ENCODE assay signal across 16 cellular contexts in genomic region chr7:90858546-90858945, GRCh38.
DNase-seq lines count a peak whose midpoint lies in the region; ATAC-seq and TF ChIP-seq lines count a peak whose summit lies in the region.
"Had no signal": no experiment of that assay in that cellular context is flagged by ENCODE, and none has a peak within 500 bp of the region (broad histone marks: within the 10 kb centered on the region; RNA-seq: fewer than 3 reads in every experiment).

No MANE protein-coding gene starts in this region.

- H3K4me1 ChIP-seq in SJCRH30 (no peaks in the 10 kb centered on the region), GM23338 (ENCODE audit: insufficient read depth) (no peaks in the 10 kb centered on the region)

- ATAC-seq in GM19324 (IDR thresholded peaks at IDR 0.05; ENCODE audit: low FRiP score, unreplicated experiment) (peak; percentile 64), HG02852 (IDR thresholded peaks at IDR 0.05; ENCODE audit: unreplicated experiment) (peak; percentile 59), HG03280 (IDR thresholded peaks at IDR 0.05; ENCODE audit: unreplicated experiment) (peak; percentile 57), GM23338 (no peak), omental fat pad (ENCODE audit: low FRiP score) (no peak)
- ATAC-seq: CD8-positive, alpha-beta T cell had no signal

- H3K36me3 ChIP-seq in SJCRH30 (peaks cover 4% of the 10 kb centered on the region; the same call in 1 of the 2 replicates), GM23338 (ENCODE audit: insufficient read depth) (no peaks in the 10 kb centered on the region)
- H3K36me3 ChIP-seq: MG63 had no signal

- no peak overlapping the region for H3K4me3 ChIP-seq in SJCRH30
- H3K4me3 ChIP-seq in GM23338 = no peak overlapping the region
- H3K4me3 ChIP-seq: MG63 had no signal

- no peak overlapping the region for H3K4me3 Mint-ChIP-seq in GM23338
- H3K4me3 Mint-ChIP-seq: CD8-positive, alpha-beta T cell; H9 had no signal

- no peak overlapping the region for H3K27ac Mint-ChIP-seq in GM23338
- H3K27ac Mint-ChIP-seq: CD8-positive, alpha-beta T cell; H9 had no signal

- H3K9me3 Mint-ChIP-seq in GM23338 = no peaks in the 10 kb centered on the region
- H3K9me3 Mint-ChIP-seq: CD8-positive, alpha-beta T cell; H9 had no signal

- H4K20me1 ChIP-seq in GM23338 (replicated peaks; ENCODE audit: insufficient read depth) = no peaks in the 10 kb centered on the region

- H3K79me2 ChIP-seq in GM23338 (replicated peaks; ENCODE audit: insufficient read depth) = no peaks in the 10 kb centered on the region

- H3K9me3 ChIP-seq in SJCRH30 (replicated peaks) = no peaks in the 10 kb centered on the region
- H3K9me3 ChIP-seq: MG63 had no signal

- no peaks in the 10 kb centered on the region for H3K27me3 ChIP-seq in SJCRH30
- no peaks in the 10 kb centered on the region for H3K27me3 ChIP-seq in GM23338 (ENCODE audit: insufficient read depth)
- H3K27me3 ChIP-seq: MG63 had no signal

- H3K4me1 Mint-ChIP-seq in GM23338 = peaks cover 7% of the 10 kb centered on the region; the same call in 2 of the 3 replicates

- no peaks in the 10 kb centered on the region for H3K9me2 ChIP-seq in GM23338 (ENCODE audit: insufficient read depth)

- H2AFZ ChIP-seq in GM23338 = no peak overlapping the region

- no peak for TF ChIP-seq CTCF in GM23338 (conservative IDR thresholded peaks at IDR 0.05; ENCODE audit: low read depth in 2 of 2)
- TF ChIP-seq CTCF in omental fat pad (IDR thresholded peaks at IDR 0.05) = no peak

- no peaks in the 10 kb centered on the region for H3K36me3 Mint-ChIP-seq in GM23338 (ENCODE audit: low read depth)
- H3K36me3 Mint-ChIP-seq: CD8-positive, alpha-beta T cell had no signal

- H3K4me2 ChIP-seq in GM23338 = no peak overlapping the region

- H3K27ac ChIP-seq in SJCRH30 = no peak overlapping the region
- no peak overlapping the region for H3K27ac ChIP-seq in GM23338 (ENCODE audit: low read depth)

- H3K27me3 Mint-ChIP-seq in GM23338 (ENCODE audit: insufficient read depth, low read depth, poor library complexity) = no peaks in the 10 kb centered on the region

- no peaks in the 10 kb centered on the region for H3F3A ChIP-seq in GM23338 (replicated peaks; ENCODE audit: low read depth)

- no peak for DNase-seq in SJCRH30
- no peak for DNase-seq in GM23338 (ENCODE audit: low spot score)
- DNase-seq in omental fat pad (ENCODE audit: low spot score) = no peak
- no peak for DNase-seq in middle frontal gyrus (ENCODE audit: extremely low spot score, low spot score)
- DNase-seq: CD8-positive, alpha-beta T cell; GF-D8; H9; MG63; NCI-H1105 treated with DMSO at 0.1 percent for 48 hours; NCI-H1930; NCI-H2171 treated with DMSO at 0.1 percent for 48 hours; NCI-H510A treated with DMSO at 0.1 percent for 48 hours; SIG-M5 had no signal

TF ChIP-seq in GM23338, 12 proteins besides CTCF, POLR2A, EP300 and RAD21:
- TF ChIP-seq POLR2AphosphoS5 (IDR thresholded peaks at IDR 0.05; ENCODE audit: low read depth) (no peak), JUNB (IDR thresholded peaks at IDR 0.05; ENCODE audit: unreplicated experiment) (no peak), EZH2phosphoT487 (IDR thresholded peaks at IDR 0.05; ENCODE audit: unreplicated experiment) (no peak), ZNF331 (CRISPR knock-in tag; IDR thresholded peaks at IDR 0.05; ENCODE audit: low read depth) (no peak)
- TF ChIP-seq, protein P1, sequence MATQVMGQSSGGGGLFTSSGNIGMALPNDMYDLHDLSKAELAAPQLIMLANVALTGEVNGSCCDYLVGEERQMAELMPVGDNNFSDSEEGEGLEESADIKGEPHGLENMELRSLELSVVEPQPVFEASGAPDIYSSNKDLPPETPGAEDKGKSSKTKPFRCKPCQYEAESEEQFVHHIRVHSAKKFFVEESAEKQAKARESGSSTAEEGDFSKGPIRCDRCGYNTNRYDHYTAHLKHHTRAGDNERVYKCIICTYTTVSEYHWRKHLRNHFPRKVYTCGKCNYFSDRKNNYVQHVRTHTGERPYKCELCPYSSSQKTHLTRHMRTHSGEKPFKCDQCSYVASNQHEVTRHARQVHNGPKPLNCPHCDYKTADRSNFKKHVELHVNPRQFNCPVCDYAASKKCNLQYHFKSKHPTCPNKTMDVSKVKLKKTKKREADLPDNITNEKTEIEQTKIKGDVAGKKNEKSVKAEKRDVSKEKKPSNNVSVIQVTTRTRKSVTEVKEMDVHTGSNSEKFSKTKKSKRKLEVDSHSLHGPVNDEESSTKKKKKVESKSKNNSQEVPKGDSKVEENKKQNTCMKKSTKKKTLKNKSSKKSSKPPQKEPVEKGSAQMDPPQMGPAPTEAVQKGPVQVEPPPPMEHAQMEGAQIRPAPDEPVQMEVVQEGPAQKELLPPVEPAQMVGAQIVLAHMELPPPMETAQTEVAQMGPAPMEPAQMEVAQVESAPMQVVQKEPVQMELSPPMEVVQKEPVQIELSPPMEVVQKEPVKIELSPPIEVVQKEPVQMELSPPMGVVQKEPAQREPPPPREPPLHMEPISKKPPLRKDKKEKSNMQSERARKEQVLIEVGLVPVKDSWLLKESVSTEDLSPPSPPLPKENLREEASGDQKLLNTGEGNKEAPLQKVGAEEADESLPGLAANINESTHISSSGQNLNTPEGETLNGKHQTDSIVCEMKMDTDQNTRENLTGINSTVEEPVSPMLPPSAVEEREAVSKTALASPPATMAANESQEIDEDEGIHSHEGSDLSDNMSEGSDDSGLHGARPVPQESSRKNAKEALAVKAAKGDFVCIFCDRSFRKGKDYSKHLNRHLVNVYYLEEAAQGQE (IDR thresholded peaks at IDR 0.05; ENCODE audit: unreplicated experiment) = no peak

Comparison
In these comparisons a context has a peak if more than half of its experiments do, and no peak if none do; other contexts are left out.
1. ATAC-seq: peak in GM19324 (single experiment), HG02852 (single experiment) and HG03280 (single experiment); none in GM23338 (single experiment) and omental fat pad (single experiment).